10 cellular contexts compared by ENCODE assay signal in the genomic region with DNA sequence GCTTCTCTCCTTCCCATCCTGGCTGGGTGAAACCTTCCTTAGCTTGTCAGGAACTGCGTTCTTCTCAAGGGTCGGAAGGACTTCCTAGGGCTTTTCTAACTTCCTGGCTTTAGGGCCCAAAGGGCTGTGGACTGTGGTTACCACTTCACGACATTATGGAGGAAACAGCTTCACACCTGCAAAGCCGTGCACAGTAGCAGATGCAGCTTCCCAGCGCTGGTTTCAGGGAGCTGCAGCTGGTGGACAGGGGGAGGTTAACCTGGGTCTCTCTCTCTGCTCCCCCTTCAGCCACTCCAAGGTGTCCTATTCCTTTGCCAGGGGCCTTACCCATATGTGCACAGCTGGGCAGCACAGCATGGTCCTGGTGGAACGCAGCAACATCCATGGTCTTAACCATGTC.
DNase-seq lines count a peak whose midpoint lies in the region; TF ChIP-seq lines count a peak whose summit lies in the region.
"Had no signal": no experiment of that assay in that cellular context is flagged by ENCODE, and none has a peak within 500 bp of the region (broad histone marks: within the 10 kb centered on the region; RNA-seq: fewer than 3 reads in every experiment).

No MANE protein-coding gene starts in this region.

- H3K14ac ChIP-seq in neuronal stem cell (ENCODE audit: low read length), result no peak overlapping the region

- H3K23ac ChIP-seq in neuronal stem cell (ENCODE audit: low read depth, low read length, poor library complexity), result no peak overlapping the region

- CTCF ChIA-PET in HEK293 (lab: Yijun Ruan, JAX), result no interaction called here
- CTCF ChIA-PET in GM10248 (lab: Yijun Ruan, JAX), result interaction anchor here (0.7 kb wide), 1 partner anchor 18 kb away, joined by 4 read pairs; no protein-coding TSS in a partner anchor

- H4K20me1 ChIP-seq in BLaER1, result peaks cover 14% of the 10 kb centered on the region; the same call in 1 of the 2 replicates

- H4K91ac ChIP-seq in neuronal stem cell (ENCODE audit: low read depth, low read length, poor library complexity), result no peak overlapping the region

- H3K9ac ChIP-seq in BLaER1 (no peak overlapping the region), neuronal stem cell (ENCODE audit: low read depth, low read length, poor library complexity) (no peak overlapping the region)

- H2AFZ ChIP-seq in neuronal stem cell (ENCODE audit: low read length), result no peak overlapping the region

- H3K27me3 ChIP-seq in BLaER1 (no peaks in the 10 kb centered on the region), neuronal stem cell (ENCODE audit: control insufficient read depth in 3 of 3, insufficient read depth in 3 of 3, low read depth in 1 of 3, low read length in 3 of 3) (no peaks in the 10 kb centered on the region), transverse colon (no peaks in the 10 kb centered on the region)
- H3K27me3 ChIP-seq: BE2C had no signal

- H3K4me3 ChIP-seq in BLaER1 (no peak overlapping the region), HEK293 (ENCODE audit: low read depth, low read length) (no peak overlapping the region), neuronal stem cell (ENCODE audit: low read length in 2 of 2) (no peak overlapping the region), transverse colon (no peak overlapping the region)
- H3K4me3 ChIP-seq: GM12878 had no signal

- H4K8ac ChIP-seq in neuronal stem cell (ENCODE audit: low read depth, low read length), result no peak overlapping the region

- DNase-seq in NCI-H69 (lab: John Stamatoyannopoulos, UW) (peak; percentile 72), neuronal stem cell (ENCODE audit: low spot score) (no peak), AG08396 (ENCODE audit: low spot score) (no peak), GM10248 (ENCODE audit: extremely low spot score) (no peak), transverse colon (no peak)
- DNase-seq: BE2C, Caco-2 had no signal

- no peak overlapping the region for H3K4ac ChIP-seq in neuronal stem cell (ENCODE audit: low read length)

- H3K36me3 ChIP-seq in BLaER1 (peaks cover 10% of the 10 kb centered on the region; the same call in 1 of the 2 replicates), HEK293 (ENCODE audit: control insufficient read depth in 2 of 2, insufficient read depth in 1 of 2, low read length in 2 of 2) (no peaks in the 10 kb centered on the region), neuronal stem cell (replicated peaks in 1 of 2; ENCODE audit: control insufficient read depth in 2 of 2, insufficient read depth in 2 of 2, low read length in 2 of 2) (peaks cover under 1 to 6% of the 10 kb centered on the region in 2 donors), transverse colon (no peaks in the 10 kb centered on the region)
- H3K36me3 ChIP-seq: BE2C had no signal

- POLR2A ChIA-PET in HEK293 (lab: Yijun Ruan, JAX), result no interaction called here
- POLR2A ChIA-PET in GM10248 (lab: Yijun Ruan, JAX), result no interaction called here

- TF ChIP-seq POLR2A in transverse colon (IDR thresholded peaks at IDR 0.05), result no peak

- H2BK120ac ChIP-seq in neuronal stem cell (ENCODE audit: low read depth, low read length), result no peak overlapping the region

- H3K9me3 ChIP-seq in BLaER1, result peaks cover 5% of the 10 kb centered on the region
- H3K9me3 ChIP-seq in HEK293 (ENCODE audit: control insufficient read depth, insufficient read depth, low read depth, low read length), result no peaks in the 10 kb centered on the region
- H3K9me3 ChIP-seq in neuronal stem cell (replicated peaks in 1 of 2; ENCODE audit: control insufficient read depth in 2 of 2, insufficient read depth in 1 of 2, low read depth in 1 of 2, low read length in 2 of 2), result no peaks in the 10 kb centered on the region
- no peaks in the 10 kb centered on the region for H3K9me3 ChIP-seq in transverse colon
- H3K9me3 ChIP-seq: BE2C had no signal

- no CpG with 5 or more reads among the region's 6 CpGs for WGBS in neuronal stem cell (ENCODE audit: extremely low coverage in 2 of 2, insufficient read length in 2 of 2, insufficient replicate concordance in 1 of 2), 2 donors
- 84% methylated on average over 6 of the region's 6 CpGs; no CpG with 5 or more reads in 1 of the 2 donors for WGBS in transverse colon (ENCODE audit: low coverage in 1 of 2), 2 donors

- no peak overlapping the region for H2BK5ac ChIP-seq in neuronal stem cell (ENCODE audit: low read length)

- peak overlapping the region; percentile 11; the same call in 1 of the 2 replicates for H3K27ac ChIP-seq in BLaER1
- no peak overlapping the region for H3K27ac ChIP-seq in HEK293 (ENCODE audit: extremely low read depth, low read depth, low read length)
- no peak overlapping the region for H3K27ac ChIP-seq in neuronal stem cell (replicated peaks; ENCODE audit: low read length)
- H3K27ac ChIP-seq in transverse colon, result no peak overlapping the region

- no peak overlapping the region for H2BK15ac ChIP-seq in neuronal stem cell (ENCODE audit: low read length)

- H3K4me2 ChIP-seq in BLaER1 (peak overlapping the region; percentile 57), neuronal stem cell (ENCODE audit: insufficient read depth, low read length, poor library complexity, severe bottlenecking) (no peak overlapping the region)

- TF ChIP-seq EP300 in transverse colon (IDR thresholded peaks at IDR 0.05; ENCODE audit: low read depth), result no peak

- H3K79me1 ChIP-seq in neuronal stem cell (ENCODE audit: low read depth, low read length), result peaks cover 6% of the 10 kb centered on the region

- intact Hi-C loops in transverse colon (cut with DNase I; ENCODE audit: low total_unique reads), result no loop called here

- in situ Hi-C loops in transverse colon (cut with MboI; ENCODE audit: low pct_ligation_motif_present in 1 of 4, low pct_unique_long_range_greater_than_20kb in 1 of 4, low sequenced_read_pairs in 3 of 4), result no loop called here

- no peak for TF ChIP-seq CTCF in HEK293 (tag by site-specific recombination; IDR thresholded peaks at IDR 0.05)
- TF ChIP-seq CTCF in GM10248 (IDR thresholded peaks at IDR 0.05; ENCODE audit: control extremely low read depth, extremely low read depth, low read depth, missing control alignments), result no peak
- no peak for TF ChIP-seq CTCF in transverse colon (IDR thresholded peaks at IDR 0.05)

- peaks cover 35% of the 10 kb centered on the region for H3K4me1 ChIP-seq in BLaER1
- H3K4me1 ChIP-seq in HEK293 (ENCODE audit: control insufficient read depth, insufficient read depth, low read length), result no peaks in the 10 kb centered on the region; the same call in 1 of the 2 replicates
- H3K4me1 ChIP-seq in neuronal stem cell (ENCODE audit: control insufficient read depth in 2 of 2, insufficient read depth in 1 of 2, low read depth in 1 of 2, low read length in 2 of 2), result peaks cover 0 to 15% of the 10 kb centered on the region in 2 donors
- no peaks in the 10 kb centered on the region for H3K4me1 ChIP-seq in transverse colon
- H3K4me1 ChIP-seq: Caco-2 had no signal

- H2AK5ac ChIP-seq in neuronal stem cell (ENCODE audit: low read depth, low read length), result no peak overlapping the region

- H3K18ac ChIP-seq in neuronal stem cell (ENCODE audit: low read length), result peak overlapping the region; percentile 31

- no peak overlapping the region for H2BK12ac ChIP-seq in neuronal stem cell (ENCODE audit: low read length)

TF ChIP-seq in HEK293, 187 proteins besides CTCF, POLR2A, EP300 and RAD21:
- TF ChIP-seq, protein P1, sequence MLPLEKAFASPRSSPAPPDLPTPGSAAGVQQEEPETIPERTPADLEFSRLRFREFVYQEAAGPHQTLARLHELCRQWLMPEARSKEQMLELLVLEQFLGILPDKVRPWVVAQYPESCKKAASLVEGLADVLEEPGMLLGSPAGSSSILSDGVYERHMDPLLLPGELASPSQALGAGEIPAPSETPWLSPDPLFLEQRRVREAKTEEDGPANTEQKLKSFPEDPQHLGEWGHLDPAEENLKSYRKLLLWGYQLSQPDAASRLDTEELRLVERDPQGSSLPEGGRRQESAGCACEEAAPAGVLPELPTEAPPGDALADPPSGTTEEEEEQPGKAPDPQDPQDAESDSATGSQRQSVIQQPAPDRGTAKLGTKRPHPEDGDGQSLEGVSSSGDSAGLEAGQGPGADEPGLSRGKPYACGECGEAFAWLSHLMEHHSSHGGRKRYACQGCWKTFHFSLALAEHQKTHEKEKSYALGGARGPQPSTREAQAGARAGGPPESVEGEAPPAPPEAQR (tag by site-specific recombination; IDR thresholded peaks at IDR 0.05), result no peak
- peak; percentile 10; the same call in 1 of the 2 replicates for TF ChIP-seq ZIC2 (tag by site-specific recombination; IDR thresholded peaks at IDR 0.05)
TF ChIP-seq in HEK293: peak in this region for 1.
